In genomic region chr1:235368428-235368827, GRCh38 we compare ENCODE assay signal across 11 cellular contexts. TPM values are rescaled to one million over a fixed set of nuclear protein-coding genes. Genes with fewer than 3 reads are reported as not detected.
DNase-seq lines count a peak whose midpoint lies in the region; ATAC-seq, FAIRE-seq and TF ChIP-seq lines count a peak whose summit lies in the region.
"Had no signal": no experiment of that assay in that cellular context is flagged by ENCODE, and none has a peak within 500 bp of the region (broad histone marks: within the 10 kb centered on the region; RNA-seq: fewer than 3 reads in every experiment).

No MANE protein-coding gene starts in this region.

- H3K9ac ChIP-seq in BLaER1 (0 out of 2 replicates have a peak overlapping the region, but pooled peaks have one; percentile 82), HUES64 (ENCODE audit: low read depth, low read length) (0 out of 2 replicates have a peak overlapping the region, but pooled peaks have one; percentile 8), GM12878 (ENCODE audit: control insufficient read depth, insufficient read depth, low read length) (no peak overlapping the region)

- RAD21 ChIA-PET in GM12878 (lab: Charles Lee; ENCODE audit: unreplicated experiment): no interaction called here

- intact Hi-C loops in GM12878 (cut with micrococcal nuclease; ENCODE audit: unreplicated experiment): no loop called here

- SMC1A ChIA-PET in GM12878 (lab: Charles Lee; ENCODE audit: uncharacterized antibody, unreplicated experiment): interaction anchor here (1.0 kb wide), 1 partner anchor 9 kb away, joined by 3 read pairs; no protein-coding TSS in a partner anchor

- H3K36me3 Mint-ChIP-seq in naive B cell: no peaks in the 10 kb centered on the region

- H3K27me3 Mint-ChIP-seq in naive B cell: no peaks in the 10 kb centered on the region

- peak overlapping the region in 3 of 6 donors; percentile 5 to 33 (median 26) for H3K27ac Mint-ChIP-seq in naive B cell

- no peak overlapping the region for H3K27ac ChIP-seq in BLaER1
- no peak overlapping the region for H3K27ac ChIP-seq in HUES64 (ENCODE audit: low read depth, low read length)
- H3K27ac ChIP-seq in GM12878 (ENCODE audit: control insufficient read depth, insufficient read depth): no peak overlapping the region
- H3K27ac ChIP-seq in upper lobe of left lung: peak overlapping the region in 2 of 4 donors; percentile 78 to 88

- H3K4me3 ChIP-seq in BLaER1 (peak overlapping the region; percentile 82; the same call in 1 of the 2 replicates), HUES64 (ENCODE audit: low read length) (peak overlapping the region; percentile 79), GM12878 (peak overlapping the region; percentile 74; the same call in 1 of the 2 replicates), upper lobe of left lung (peak overlapping the region in 1 of 4 donors; percentile 68)

- H3K79me2 ChIP-seq in GM12878 (ENCODE audit: control insufficient read depth, insufficient read depth, low read length): peaks cover 13% of the 10 kb centered on the region

- POLR2A ChIA-PET in GM12878 (lab: Charles Lee): interaction anchor here (0.6 kb wide), 1 partner anchor 75 kb away, joined by 3 read pairs; no protein-coding TSS in a partner anchor

- ATAC-seq in GM12878 (no peak), naive B cell (ENCODE audit: low read depth in 2 of 2) (no peak), GM21528 (IDR thresholded peaks at IDR 0.05; ENCODE audit: low FRiP score, unreplicated experiment) (no peak), upper lobe of left lung (ENCODE audit: low FRiP score in 2 of 2) (no peak), HG02973 (IDR thresholded peaks at IDR 0.05; ENCODE audit: unreplicated experiment) (no peak)

- CTCF ChIA-PET in GM12878 (lab: Yijun Ruan, JAX): interaction anchor here (0.6 kb wide), 1 partner anchor 232 kb away, joined by 3 read pairs; no protein-coding TSS in a partner anchor

- in situ Hi-C loops in GM12878 (cut with MboI): no loop called here

- TF ChIP-seq EP300 in GM12878 (IDR thresholded peaks at IDR 0.05; ENCODE audit: borderline replicate concordance in 1 of 2, control insufficient read depth in 1 of 2, low read depth in 2 of 2, low read length in 2 of 2) (no peak), upper lobe of left lung (IDR thresholded peaks at IDR 0.05) (no peak)

- DNase-seq in GM12878 (ENCODE audit: low read depth, low spot score): no peak
- no peak for DNase-seq in naive B cell
- no peak for DNase-seq in upper lobe of left lung
- no peak for DNase-seq in effector CD8-positive, alpha-beta T cell (lab: John Stamatoyannopoulos, UW)
- DNase-seq: effector CD4-positive, alpha-beta T cell; occipital lobe; stimulated activated naive CD4-positive, alpha-beta T cell treated with Interleukin-2 at 50 U/mL for 16 hours had no signal

- TF ChIP-seq RAD21 in GM12878 (IDR thresholded peaks at IDR 0.05; ENCODE audit: insufficient read depth, low read depth, low read length): no peak

- H3K4me1 ChIP-seq in BLaER1 (peaks cover 18% of the 10 kb centered on the region), HUES64 (ENCODE audit: insufficient read depth, low read length) (no peaks in the 10 kb centered on the region), GM12878 (ENCODE audit: control insufficient read depth, insufficient read depth, low read length) (no peaks in the 10 kb centered on the region), upper lobe of left lung (peaks cover 0 to 6% (median 6%) of the 10 kb centered on the region in 4 donors)

- no peak overlapping the region for H2AFZ ChIP-seq in GM12878 (ENCODE audit: control insufficient read depth, low read depth, low read length)

- H3K4me3 Mint-ChIP-seq in naive B cell: peak overlapping the region; percentile 92 to 99 (median 99)

- H3K9me3 Mint-ChIP-seq in naive B cell: no peaks in the 10 kb centered on the region

- H3K36me3 ChIP-seq in BLaER1 (no peaks in the 10 kb centered on the region), HUES64 (ENCODE audit: insufficient read depth, low read length) (peaks cover 3% of the 10 kb centered on the region; the same call in 1 of the 2 replicates), GM12878 (ENCODE audit: control insufficient read depth in 2 of 2, insufficient read depth in 2 of 2, low read length in 1 of 2) (no peaks in the 10 kb centered on the region; a peak in 1 of 4 replicates), upper lobe of left lung (no peaks in the 10 kb centered on the region)

- no TSS peak for BruUV-seq in GM12878 (replicated peaks; lab: Mats Ljungman, UMichigan)

- FAIRE-seq in GM12878 (lab: Jason Lieb, UNC): no peak

- H3K4me2 ChIP-seq in BLaER1 (peak overlapping the region; percentile 88), GM12878 (ENCODE audit: control insufficient read depth, insufficient read depth) (peak overlapping the region; percentile 50; the same call in 1 of the 2 replicates)

- H3K9me3 ChIP-seq in BLaER1 (no peaks in the 10 kb centered on the region), HUES64 (ENCODE audit: insufficient read depth, low read depth, low read length) (no peaks in the 10 kb centered on the region), GM12878 (replicated peaks; ENCODE audit: control insufficient read depth, insufficient read depth, low read length) (no peaks in the 10 kb centered on the region), upper lobe of left lung (no peaks in the 10 kb centered on the region)

- no peaks in the 10 kb centered on the region for H3K27me3 ChIP-seq in BLaER1
- no peaks in the 10 kb centered on the region for H3K27me3 ChIP-seq in HUES64 (ENCODE audit: insufficient read depth, low read length)
- H3K27me3 ChIP-seq in GM12878 (replicated peaks in 1 of 2; ENCODE audit: control insufficient read depth in 2 of 2, insufficient read depth in 2 of 2, low read length in 1 of 2): no peaks in the 10 kb centered on the region
- no peaks in the 10 kb centered on the region for H3K27me3 ChIP-seq in upper lobe of left lung

- H4K20me1 ChIP-seq in BLaER1 (no peaks in the 10 kb centered on the region), GM12878 (ENCODE audit: control insufficient read depth, insufficient read depth) (no peaks in the 10 kb centered on the region)

- no peak for TF ChIP-seq CTCF in GM12878 (IDR thresholded peaks at IDR 0.05 in 2 of 3, conservative IDR thresholded peaks at IDR 0.05 in 1 of 3; ENCODE audit: control insufficient read depth in 2 of 3, extremely low read depth in 1 of 3, insufficient read depth in 1 of 3, low read depth in 3 of 3, low read length in 3 of 3)
- no peak for TF ChIP-seq CTCF in upper lobe of left lung (IDR thresholded peaks at IDR 0.05)

- peaks cover 18 to 40% (median 24%) of the 10 kb centered on the region in 3 donors for H3K4me1 Mint-ChIP-seq in naive B cell

- no peak for TF ChIP-seq POLR2A in GM12878 (IDR thresholded peaks at IDR 0.05; ENCODE audit: low read depth, low read length)
- TF ChIP-seq POLR2A in upper lobe of left lung (IDR thresholded peaks at IDR 0.05): no peak

- WGBS in HUES64: 93% methylated on average over 4 of the region's 5 CpGs
- 60% methylated on average over 5 of the region's 5 CpGs for WGBS in GM12878 (ENCODE audit: insufficient coverage, insufficient replicate concordance, low lambda C conversion rate, missing lambda C conversion rate)
- 81 to 82% methylated on average over 5 of the region's 5 CpGs for WGBS in upper lobe of left lung, 2 donors

RNA-seq across cellular contexts. Expression of gene TBCE, which starts 1.2 kb away (rescaled TPM):
- 34.1 TPM for polyA plus RNA-seq in HUES64 (2013, experiment 1 of 2)
- polyA plus RNA-seq in HUES64 (2013, experiment 2 of 2): 32.1 TPM
- 47.6 and 50.0 TPM in 2 replicates for total RNA-seq in GM12878 (2013; cell fraction: nucleolus; rRNA removed)
- total RNA-seq in GM12878 (2014; rRNA removed) (25.3 and 26.1 TPM in 2 replicates), GM12878 (2014; rRNA removed; fragmentation: Illumina TruSeq; extraction: Trizol) (32.7 and 34.0 TPM in 2 replicates), GM12878 (2021) (19.7 and 22.7 TPM in 2 replicates), upper lobe of left lung (10 to 100 TPM; 20.8 to 77.5 (median 26.5) TPM)
- polyA plus RNA-seq in GM12878 (2011; ENCODE audit: low read depth): 9.9 TPM
- polyA plus RNA-seq in GM12878 (2011; rRNA removed) (30.6 and 36.6 TPM in 2 replicates), GM12878 (2014; fragmentation: Illumina TruSeq; extraction: Trizol) (31.0 and 46.5 TPM in 2 replicates), GM12878 (2014; fragmentation: Nextera tagmentation; extraction: Ambion mirVana) (10 to 100 TPM; 22.7 to 27.8 TPM), GM12878 (2014; rRNA removed) (24.2 and 26.3 TPM in 2 replicates), GM12878 (2016; fragmentation: Nextera tagmentation; extraction: Ambion mirVana) (10 to 100 TPM; 39.3 to 48.7 TPM), naive B cell (ENCODE audit: low read depth in 6 of 6) (10 to 100 TPM in 5 of 6 donors, 1 to 10 TPM in 1; 8.5 to 23.7 (median 13.3) TPM)
- polyA plus RNA-seq in GM12878 (2011; cell fraction: cytosol; rRNA removed): 12.9 and 16.2 TPM in 2 replicates
- 20.5 and 24.0 TPM in 2 replicates for polyA plus RNA-seq in GM12878 (2011; cell fraction: nucleus; rRNA removed)
- polyA plus RNA-seq in GM12878 (2012): 20.4 and 21.4 TPM in 2 replicates
- polyA minus RNA-seq in GM12878 (2011; rRNA and poly(A)+ RNA removed): 14.7 and 18.5 TPM in 2 replicates
- 6.9 and 10.0 TPM in 2 replicates for polyA minus RNA-seq in GM12878 (2011; cell fraction: cytosol; rRNA and poly(A)+ RNA removed)
- polyA minus RNA-seq in GM12878 (2011; cell fraction: nucleus; rRNA and poly(A)+ RNA removed): 10.0 and 21.5 TPM in 2 replicates

RNA-seq across cellular contexts. Expression of gene GGPS1, which starts 40.1 kb away (rescaled TPM):
- polyA plus RNA-seq in HUES64 (2013, experiment 1 of 2): 32.5 TPM
- polyA plus RNA-seq in HUES64 (2013, experiment 2 of 2): 37.4 TPM
- total RNA-seq in GM12878 (2013; cell fraction: nucleolus; rRNA removed): 8.5 and 8.7 TPM in 2 replicates
- 14.2 and 15.1 TPM in 2 replicates for total RNA-seq in GM12878 (2014; rRNA removed)
- 15.7 TPM in 2 replicates for total RNA-seq in GM12878 (2014; rRNA removed; fragmentation: Illumina TruSeq; extraction: Trizol)
- 19.6 and 21.3 TPM in 2 replicates for total RNA-seq in GM12878 (2021)
- 6.9 TPM for polyA plus RNA-seq in GM12878 (2011; ENCODE audit: low read depth)
- polyA plus RNA-seq in GM12878 (2011; rRNA removed): 33.5 and 48.5 TPM in 2 replicates
- polyA plus RNA-seq in GM12878 (2011; cell fraction: cytosol; rRNA removed): 16.9 and 20.6 TPM in 2 replicates
- 8.9 and 9.6 TPM in 2 replicates for polyA plus RNA-seq in GM12878 (2011; cell fraction: nucleus; rRNA removed)
- polyA plus RNA-seq in GM12878 (2012): 10.3 and 16.9 TPM in 2 replicates
- polyA plus RNA-seq in GM12878 (2014; fragmentation: Illumina TruSeq; extraction: Trizol): 23.3 and 24.7 TPM in 2 replicates
- polyA plus RNA-seq in GM12878 (2014; fragmentation: Nextera tagmentation; extraction: Ambion mirVana): 10 to 100 TPM; 28.9 to 36.0 TPM
- polyA plus RNA-seq in GM12878 (2014; rRNA removed): 17.3 and 19.4 TPM in 2 replicates
- polyA plus RNA-seq in GM12878 (2016; fragmentation: Nextera tagmentation; extraction: Ambion mirVana): 10 to 100 TPM; 25.8 to 29.2 TPM
- 18.0 and 20.7 TPM in 2 replicates for polyA minus RNA-seq in GM12878 (2011; rRNA and poly(A)+ RNA removed)
- 8.4 and 11.1 TPM in 2 replicates for polyA minus RNA-seq in GM12878 (2011; cell fraction: cytosol; rRNA and poly(A)+ RNA removed)
- polyA minus RNA-seq in GM12878 (2011; cell fraction: nucleus; rRNA and poly(A)+ RNA removed): 2.7 and 3.1 TPM in 2 replicates
- 10 to 100 TPM; 36.2 to 72.9 (median 64.0) TPM for polyA plus RNA-seq in naive B cell (ENCODE audit: low read depth in 6 of 6)
- 10 to 100 TPM in 4 of 6 donors, 1 to 10 TPM in 2; 5.0 to 32.6 (median 25.4) TPM for total RNA-seq in upper lobe of left lung

RNA-seq across cellular contexts. Expression of gene ARID4B, which starts 40.4 kb away (rescaled TPM):
- 23.8 TPM for polyA plus RNA-seq in HUES64 (2013, experiment 1 of 2)
- polyA plus RNA-seq in HUES64 (2013, experiment 2 of 2): 23.5 TPM
- total RNA-seq in GM12878 (2013; cell fraction: nucleolus; rRNA removed): 205 and 208 TPM in 2 replicates
- total RNA-seq in GM12878 (2014; rRNA removed) (30.8 and 32.3 TPM in 2 replicates), GM12878 (2014; rRNA removed; fragmentation: Illumina TruSeq; extraction: Trizol) (39.1 and 40.7 TPM in 2 replicates), GM12878 (2021) (25.2 and 29.9 TPM in 2 replicates), upper lobe of left lung (10 to 100 TPM; 31.1 to 90.1 (median 51.3) TPM)
- polyA plus RNA-seq in GM12878 (2011; ENCODE audit: low read depth): 14.4 TPM
- polyA plus RNA-seq in GM12878 (2011; rRNA removed) (20.8 and 38.1 TPM in 2 replicates), GM12878 (2014; fragmentation: Illumina TruSeq; extraction: Trizol) (26.1 and 37.4 TPM in 2 replicates), GM12878 (2014; fragmentation: Nextera tagmentation; extraction: Ambion mirVana) (10 to 100 TPM; 13.6 to 19.1 TPM), GM12878 (2014; rRNA removed) (16.1 and 16.9 TPM in 2 replicates), GM12878 (2016; fragmentation: Nextera tagmentation; extraction: Ambion mirVana) (10 to 100 TPM; 31.7 to 33.1 TPM), naive B cell (ENCODE audit: low read depth in 6 of 6) (100 to 1,000 TPM in 1 of 6 donors, 10 to 100 TPM in 5; 22.5 to 100 (median 59.7) TPM)
- 6.9 and 7.6 TPM in 2 replicates for polyA plus RNA-seq in GM12878 (2011; cell fraction: cytosol; rRNA removed)
- polyA plus RNA-seq in GM12878 (2011; cell fraction: nucleus; rRNA removed): 27.7 and 28.1 TPM in 2 replicates
- polyA plus RNA-seq in GM12878 (2012): 18.1 and 21.5 TPM in 2 replicates
- 30.9 and 49.3 TPM in 2 replicates for polyA minus RNA-seq in GM12878 (2011; rRNA and poly(A)+ RNA removed)
- 10.4 and 12.1 TPM in 2 replicates for polyA minus RNA-seq in GM12878 (2011; cell fraction: cytosol; rRNA and poly(A)+ RNA removed)
- 34.6 and 72.5 TPM in 2 replicates for polyA minus RNA-seq in GM12878 (2011; cell fraction: nucleus; rRNA and poly(A)+ RNA removed)
